ENCODE assay signal across 10 cellular contexts in genomic region chr13:71879129-71879535, GRCh38. TPM values are rescaled to one million over a fixed set of nuclear protein-coding genes. Genes with fewer than 3 reads are reported as not detected.
A peak's percentile ranks its signal among the peaks of the same experiment; 100 is the strongest.
DNase-seq lines count a peak whose midpoint lies in the region; ATAC-seq and TF ChIP-seq lines count a peak whose summit lies in the region.
"Had no signal": no experiment of that assay in that cellular context is flagged by ENCODE, and none has a peak within 500 bp of the region (broad histone marks: within the 10 kb centered on the region; RNA-seq: fewer than 3 reads in every experiment).

No MANE protein-coding gene starts in this region.

- TF ChIP-seq CTCF in H9 (conservative IDR thresholded peaks at IDR 0.05), result peak; percentile 74

- no peaks in the 10 kb centered on the region for H3K23me2 ChIP-seq in H9 (ENCODE audit: insufficient read length, low read depth, low read length, poor library complexity, severe bottlenecking)

- H4K91ac ChIP-seq in H9 (ENCODE audit: insufficient read length, low read depth, low read length), result no peak overlapping the region

- no peaks in the 10 kb centered on the region for H3K9me3 ChIP-seq in H9 (ENCODE audit: control insufficient read depth, low read depth, low read length)
- H3K9me3 ChIP-seq: BLaER1 treated with 17β-estradiol and CSF1 and Interleukin-3, amounts not matched to agents 10 nM and 100 nM had no signal

- intact Hi-C loops in activated CD4-positive, alpha-beta T cell treated with anti-CD3 and anti-CD28 coated beads, Interleukin-2, amount 10 ng/mL, durations not matched to agents 24 days and 14 days (cut with micrococcal nuclease), result loop anchor here (2.0 kb wide), 2 partner anchors 558 to 918 kb away; no protein-coding TSS in a partner anchor
- intact Hi-C loops in sciatic nerve (cut with DNase I), result no loop called here

- no peaks in the 10 kb centered on the region for H3K27me3 ChIP-seq in H9 (ENCODE audit: insufficient read depth, low read length)
- H3K27me3 ChIP-seq: BLaER1 treated with 17β-estradiol and CSF1 and Interleukin-3, amounts not matched to agents 10 nM and 100 nM had no signal

- H3K4me2 ChIP-seq in H9 (ENCODE audit: insufficient read depth, insufficient read length, low read length), result no peak overlapping the region

- H3K9ac ChIP-seq in H9 (ENCODE audit: extremely low read depth, insufficient read length, low read length), result no peak overlapping the region
- H3K9ac ChIP-seq: BLaER1 treated with 17β-estradiol and CSF1 and Interleukin-3, amounts not matched to agents 10 nM and 100 nM had no signal

- peak; percentile 74 for ATAC-seq in sciatic nerve

- no peak overlapping the region for H3K4me3 Mint-ChIP-seq in activated CD4-positive, alpha-beta T cell treated with anti-CD3 and anti-CD28 coated beads, Interleukin-2, amount 10 ng/mL, durations not matched to agents 24 days and 14 days
- H3K4me3 Mint-ChIP-seq in H9, result no peak overlapping the region
- H3K4me3 Mint-ChIP-seq: central memory CD8-positive, alpha-beta T cell had no signal

- no peaks in the 10 kb centered on the region for H3K36me3 Mint-ChIP-seq in activated CD4-positive, alpha-beta T cell treated with anti-CD3 and anti-CD28 coated beads, Interleukin-2, amount 10 ng/mL, durations not matched to agents 24 days and 14 days (ENCODE audit: low read depth)
- H3K36me3 Mint-ChIP-seq in H9 (ENCODE audit: insufficient read depth in 1 of 3, low read depth in 3 of 3), result peaks cover 0 to 12% (median 0%) of the 10 kb centered on the region in 3 experiments; a peak in 2 of 7 replicates

- no CpG with 5 or more reads among the region's 3 CpGs for WGBS in H9 (ENCODE audit: extremely low coverage, insufficient read length, low lambda C conversion rate)

- DNase-seq in activated CD4-positive, alpha-beta T cell treated with anti-CD3 and anti-CD28 coated beads, Interleukin-2, amount 10 ng/mL, durations not matched to agents 24 days and 14 days, result peak; percentile 69
- no peak for DNase-seq in activated CD4-positive, alpha-beta T cell treated with anti-CD3 and anti-CD28 coated beads for 4 hours
- DNase-seq in H9 (peak; percentile 36), Kasumi-1 (lab: John Stamatoyannopoulos, UW) (peak; percentile 76 to 80), SHP77 treated with DMSO at 0.1 percent for 48 hours (lab: John Stamatoyannopoulos, UW) (peak; percentile 48), fibroblast of the conjunctiva (ENCODE audit: low read depth) (peak; percentile 21), sciatic nerve (ENCODE audit: low spot score) (no peak), T-helper 9 cell (no peak)

- H2AFZ ChIP-seq in H9 (ENCODE audit: low read length), result no peak overlapping the region

- H3K18ac ChIP-seq in H9 (ENCODE audit: insufficient read length, low read depth, low read length), result no peak overlapping the region

- no peak overlapping the region for H3K27ac Mint-ChIP-seq in activated CD4-positive, alpha-beta T cell treated with anti-CD3 and anti-CD28 coated beads, Interleukin-2, amount 10 ng/mL, durations not matched to agents 24 days and 14 days
- H3K27ac Mint-ChIP-seq in H9, result no peak overlapping the region; a peak in 1 of 7 replicates

- no peaks in the 10 kb centered on the region for H3K79me2 ChIP-seq in H9 (ENCODE audit: insufficient read depth, low read length)

- H3K79me1 ChIP-seq in H9 (ENCODE audit: insufficient read depth, low read depth, low read length, poor library complexity, severe bottlenecking), result no peaks in the 10 kb centered on the region

- no peak overlapping the region for H2BK20ac ChIP-seq in H9 (ENCODE audit: low read depth, low read length, poor library complexity, severe bottlenecking)

- no peak overlapping the region for H3K23ac ChIP-seq in H9 (ENCODE audit: insufficient read length, low read depth, low read length)

- H3K4ac ChIP-seq in H9 (ENCODE audit: low read depth, low read length), result no peak overlapping the region

- H3T11ph ChIP-seq in H9 (ENCODE audit: low read length), result no peak overlapping the region

- H3K27me3 Mint-ChIP-seq in activated CD4-positive, alpha-beta T cell treated with anti-CD3 and anti-CD28 coated beads, Interleukin-2, amount 10 ng/mL, durations not matched to agents 24 days and 14 days, result peaks cover 3% of the 10 kb centered on the region
- H3K27me3 Mint-ChIP-seq in H9 (ENCODE audit: low read depth), result peaks cover 7% of the 10 kb centered on the region
- H3K27me3 Mint-ChIP-seq: central memory CD8-positive, alpha-beta T cell had no signal

- H2AK5ac ChIP-seq in H9 (ENCODE audit: insufficient read length, low read length), result no peak overlapping the region

- no peak overlapping the region for H2BK120ac ChIP-seq in H9 (ENCODE audit: low read depth, low read length, poor library complexity, severe bottlenecking)

- no peak overlapping the region for H3K14ac ChIP-seq in H9 (ENCODE audit: insufficient read depth, low read length)

- no peak overlapping the region for H3K56ac ChIP-seq in H9 (ENCODE audit: insufficient read length, low read depth, low read length)

- peaks cover 3% of the 10 kb centered on the region for H3K4me1 Mint-ChIP-seq in activated CD4-positive, alpha-beta T cell treated with anti-CD3 and anti-CD28 coated beads, Interleukin-2, amount 10 ng/mL, durations not matched to agents 24 days and 14 days
- H3K4me1 Mint-ChIP-seq in H9, result peaks cover 24 to 32% of the 10 kb centered on the region in 2 experiments
- H3K4me1 Mint-ChIP-seq: central memory CD8-positive, alpha-beta T cell had no signal

- H2BK15ac ChIP-seq in H9 (ENCODE audit: low read depth, low read length), result no peak overlapping the region

- no peaks in the 10 kb centered on the region for H3K9me3 Mint-ChIP-seq in activated CD4-positive, alpha-beta T cell treated with anti-CD3 and anti-CD28 coated beads, Interleukin-2, amount 10 ng/mL, durations not matched to agents 24 days and 14 days
- H3K9me3 Mint-ChIP-seq in H9, result peaks cover 5% of the 10 kb centered on the region in 2 experiments; a peak in 4 of 5 replicates

- H4K5ac ChIP-seq in H9 (ENCODE audit: insufficient read length, low read depth, low read length), result no peak overlapping the region

- no peak overlapping the region for H3K27ac ChIP-seq in H9 (ENCODE audit: insufficient read length, low read depth, low read length)
- H3K27ac ChIP-seq: BLaER1 treated with 17β-estradiol and CSF1 and Interleukin-3, amounts not matched to agents 10 nM and 100 nM had no signal

- H3K4me1 ChIP-seq in H9 (ENCODE audit: insufficient read depth, low read length), result peaks cover 13% of the 10 kb centered on the region; the same call in 1 of the 2 replicates

- no peak overlapping the region for H2BK12ac ChIP-seq in H9 (ENCODE audit: insufficient read length, low read depth, low read length)

- H4K8ac ChIP-seq in H9 (replicated peaks; ENCODE audit: insufficient read length, low read depth, low read length), result no peak overlapping the region

- no peak overlapping the region for H2BK5ac ChIP-seq in H9 (ENCODE audit: insufficient read length, low read length)

- no peaks in the 10 kb centered on the region for H4K20me1 ChIP-seq in H9 (ENCODE audit: control insufficient read depth, insufficient read depth, insufficient read length)
- H4K20me1 ChIP-seq: BLaER1 treated with 17β-estradiol and CSF1 and Interleukin-3, amounts not matched to agents 10 nM and 100 nM had no signal

RNA-seq across cellular contexts. Expression of gene DACH1, which starts 12.1 kb away (rescaled TPM):
- not detected in 2 replicates for total RNA-seq in activated CD4-positive, alpha-beta T cell treated with anti-CD3 and anti-CD28 coated beads, Interleukin-2, amount 10 ng/mL, durations not matched to agents 24 days and 14 days
- total RNA-seq in H9 (2021) (0.09 TPM in 1 of 2 replicates, not detected in the other), sciatic nerve (4.9 TPM)

Comparison
In these comparisons a context has a peak if more than half of its experiments do, and no peak if none do; other contexts are left out.
1. DNase-seq: peak in activated CD4-positive, alpha-beta T cell treated with anti-CD3 and anti-CD28 coated beads, Interleukin-2, amount 10 ng/mL, durations not matched to agents 24 days and 14 days (single experiment), H9 (single experiment), Kasumi-1 (2 of 2), SHP77 treated with DMSO at 0.1 percent for 48 hours (single experiment) and fibroblast of the conjunctiva (single experiment); none in activated CD4-positive, alpha-beta T cell treated with anti-CD3 and anti-CD28 coated beads for 4 hours (0 of 2), sciatic nerve (single experiment) and T-helper 9 cell (single experiment).